10 cellular contexts compared by ENCODE assay signal in genomic region chr19:11581740-11582139, GRCh38. TPM values are rescaled to one million over a fixed set of nuclear protein-coding genes. Genes with fewer than 3 reads are reported as not detected.
A peak's percentile ranks its signal among the peaks of the same experiment; 100 is the strongest.
DNase-seq lines count a peak whose midpoint lies in the region; ATAC-seq, FAIRE-seq and TF ChIP-seq lines count a peak whose summit lies in the region.
"Had no signal": no experiment of that assay in that cellular context is flagged by ENCODE, and none has a peak within 500 bp of the region (broad histone marks: within the 10 kb centered on the region; RNA-seq: fewer than 3 reads in every experiment).

No MANE protein-coding gene starts in this region.

- H3K4me3 Mint-ChIP-seq in effector memory CD8-positive, alpha-beta T cell = peak overlapping the region; percentile 45 to 74

- H3K36me3 Mint-ChIP-seq in effector memory CD8-positive, alpha-beta T cell (ENCODE audit: insufficient read depth) = peaks cover 8% of the 10 kb centered on the region

- no peak for DNase-seq in GM18507 (ENCODE audit: extremely low spot score, insufficient read length, low read depth)
- DNase-seq in RPMI8226 = peak; percentile 52
- DNase-seq in effector memory CD8-positive, alpha-beta T cell = no peak
- no peak for DNase-seq in upper lobe of right lung
- DNase-seq in ACHN = no peak
- DNase-seq in epidermal melanocyte (ENCODE audit: insufficient read length, low spot score) = no peak
- no peak for DNase-seq in HPDE6-E6E7 (ENCODE audit: extremely low spot score)
- DNase-seq: heart right ventricle had no signal

- no peaks in the 10 kb centered on the region for H3K27me3 ChIP-seq in upper lobe of right lung

- H3K27ac Mint-ChIP-seq in effector memory CD8-positive, alpha-beta T cell = peak overlapping the region; percentile 41 to 82

- H3K4me1 ChIP-seq in upper lobe of right lung = peaks cover 36% of the 10 kb centered on the region

- ATAC-seq in HG02642 (IDR thresholded peaks at IDR 0.05; ENCODE audit: poor library complexity, unreplicated experiment) = peak; percentile 72
- ATAC-seq in effector memory CD8-positive, alpha-beta T cell (replicated peaks) = peak; percentile 66
- peak; percentile 13 for ATAC-seq in upper lobe of right lung

- no peak for TF ChIP-seq CTCF in upper lobe of right lung (IDR thresholded peaks at IDR 0.05)

- peaks cover 5 to 16% of the 10 kb centered on the region in 2 donors for H3K4me1 Mint-ChIP-seq in effector memory CD8-positive, alpha-beta T cell (ENCODE audit: low read depth in 2 of 2)

- H3K36me3 ChIP-seq in upper lobe of right lung = no peaks in the 10 kb centered on the region
- H3K36me3 ChIP-seq: heart right ventricle, thoracic aorta had no signal

- FAIRE-seq in GM18507 (lab: Jason Lieb, UNC) = peak; percentile 98

- H3K27ac ChIP-seq in upper lobe of right lung = peak overlapping the region; percentile 85
- H3K27ac ChIP-seq: thoracic aorta had no signal

- H3K9me3 Mint-ChIP-seq in effector memory CD8-positive, alpha-beta T cell = no peaks in the 10 kb centered on the region

- H3K27me3 Mint-ChIP-seq in effector memory CD8-positive, alpha-beta T cell = no peaks in the 10 kb centered on the region

- peak overlapping the region; percentile 16 for H3K4me3 ChIP-seq in upper lobe of right lung
- H3K4me3 ChIP-seq: thoracic aorta had no signal

- intact Hi-C loops in upper lobe of right lung (cut with DNase I) = no loop called here

- in situ Hi-C loops in ACHN (cut with HindIII; ENCODE audit: low pct_ligation_motif_present, low pct_unique_long_range_greater_than_20kb, low sequenced_read_pairs) = no loop called here

- no peaks in the 10 kb centered on the region for H3K9me3 ChIP-seq in upper lobe of right lung
- H3K9me3 ChIP-seq: heart right ventricle, thoracic aorta had no signal

RNA-seq across cellular contexts. Expression of gene ACP5, which starts 4.3 kb away (rescaled TPM):
- 429 TPM for total RNA-seq in upper lobe of right lung

RNA-seq across cellular contexts. Expression of gene ZNF627, which starts 15.5 kb away (rescaled TPM):
- total RNA-seq in upper lobe of right lung = 11.6 TPM

RNA-seq across cellular contexts. Expression of gene ELOF1, which starts 22.7 kb away (rescaled TPM):
- total RNA-seq in upper lobe of right lung = 44.3 TPM

RNA-seq across cellular contexts. Expression of gene CNN1, which starts 43.1 kb away (rescaled TPM):
- 27.3 TPM for total RNA-seq in upper lobe of right lung

RNA-seq across cellular contexts. Expression of gene ECSIT, which starts 52.8 kb away (rescaled TPM):
- 44.8 TPM for total RNA-seq in upper lobe of right lung

Comparison
In these comparisons a context has a peak if more than half of its experiments do, and no peak if none do; other contexts are left out.
1. ATAC-seq: peak in every context shown above with its lines; median percentile 72 in HG02642; 66 in effector memory CD8-positive, alpha-beta T cell; 13 in upper lobe of right lung.